7 cellular contexts compared by ENCODE assay signal in the genomic region with DNA sequence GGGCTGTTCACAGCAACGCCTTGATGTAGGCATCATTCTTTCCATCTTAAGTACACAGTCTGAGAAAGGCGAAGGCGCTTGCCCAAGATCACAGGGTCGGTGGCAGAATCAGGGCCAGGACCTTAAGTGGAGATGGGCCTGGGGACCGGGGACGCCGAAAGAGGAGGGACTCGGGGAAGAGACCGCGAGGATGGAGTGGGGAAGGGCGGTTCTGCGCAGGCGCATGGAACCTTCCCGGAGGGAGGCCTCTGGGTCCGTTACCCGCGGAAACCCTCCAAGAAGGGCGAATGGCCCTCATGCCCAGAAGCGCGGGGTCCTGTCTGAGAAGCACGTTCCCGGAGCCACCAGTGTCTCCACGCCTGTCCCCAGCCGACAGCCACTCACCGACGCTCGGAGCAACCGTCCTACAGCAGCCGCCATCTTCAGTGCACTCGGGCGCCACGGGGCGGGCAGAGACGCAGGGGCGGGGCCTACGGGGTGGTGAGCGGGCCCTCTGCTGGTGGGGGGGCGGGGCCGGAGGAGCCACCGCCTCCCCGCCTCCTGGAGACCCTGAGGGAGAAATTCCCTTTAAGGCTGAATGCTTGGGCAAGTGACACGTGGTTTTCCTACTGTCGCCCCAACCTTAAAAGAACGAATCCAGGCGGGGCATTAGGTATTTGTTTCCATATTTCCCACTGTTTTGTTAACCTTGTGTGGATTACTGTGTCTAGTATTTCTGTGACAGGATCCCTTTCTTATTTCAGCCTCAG. TPM values are rescaled to one million over a fixed set of nuclear protein-coding genes. Genes with fewer than 3 reads are reported as not detected.
A peak's percentile ranks its signal among the peaks of the same experiment; 100 is the strongest.
DNase-seq lines count a peak whose midpoint lies in the region; ATAC-seq and TF ChIP-seq lines count a peak whose summit lies in the region.

Gene PRDX3 (minus strand): TSS at position 442 of the 749 bp plus-strand sequence. CDS start 22 bp downstream, at position 420.

- peaks cover 0 to 7% of the 10 kb centered on the region in 2 donors for H3K4me1 ChIP-seq in ascending aorta

- DNase-seq in NCI-H187 treated with DMSO at 0.1 percent for 48 hours (lab: John Stamatoyannopoulos, UW) (peak; percentile 38), ascending aorta (ENCODE audit: low spot score in 2 of 2) (peak; percentile 72 to 95), hepatic stellate cell (ENCODE audit: low spot score) (peak; percentile 87), retinal pigment epithelial cell (ENCODE audit: low read depth) (peak; percentile 59)

- ATAC-seq in GM18499 (IDR thresholded peaks at IDR 0.05; ENCODE audit: insufficient read depth, unreplicated experiment), result peak; percentile 58
- ATAC-seq in HG02943 (IDR thresholded peaks at IDR 0.05; ENCODE audit: low read depth, unreplicated experiment), result peak; percentile 88

- intact Hi-C loops in T-helper 2 cell treated with Interferon-gamma antibody and Interleukin-4, amounts not matched to agents 100 ng/mL and 5 ng/mL, for 36 hours (cut with micrococcal nuclease), result loop anchor here (1.0 to 10.0 kb wide), 11 partner anchors 13 to 694 kb away; partner anchors contain the start of genes BAG3, DENND10, EIF3A and GRK5
- intact Hi-C loops in ascending aorta (cut with DNase I), result loop anchor here (2.0 to 10.0 kb wide), 5 partner anchors 364 to 716 kb away; partner anchors contain the start of genes BAG3, RGS10, SEC23IP and TIAL1

- H3K9me3 ChIP-seq in ascending aorta, result no peaks in the 10 kb centered on the region

- H3K27me3 ChIP-seq in ascending aorta, result no peaks in the 10 kb centered on the region

- TF ChIP-seq CTCF in ascending aorta (IDR thresholded peaks at IDR 0.05), result peak in 2 of 3 experiments; percentile 13 to 19
- peak; percentile 4 for TF ChIP-seq CTCF in retinal pigment epithelial cell (conservative IDR thresholded peaks at IDR 0.05; ENCODE audit: low read depth, low read length)

- peak within 1 kb of the TSS; percentile 72 to 91 for H3K27ac ChIP-seq in ascending aorta

- peaks cover 5 to 6% of the 10 kb centered on the region in 2 donors for H3K36me3 ChIP-seq in ascending aorta

- H3K4me3 ChIP-seq in ascending aorta (peak within 1 kb of the TSS; percentile 66 to 81), retinal pigment epithelial cell (ENCODE audit: low read length) (peak within 1 kb of the TSS; percentile 96)

RNA-seq across cellular contexts. Expression of gene PRDX3, which starts in this region (rescaled TPM):
- 132 and 139 TPM in 2 replicates for total RNA-seq in T-helper 2 cell treated with Interferon-gamma antibody and Interleukin-4, amounts not matched to agents 100 ng/mL and 5 ng/mL, for 36 hours
- total RNA-seq in ascending aorta, result 34.9 TPM

Comparison
In these comparisons a context has a peak if more than half of its experiments do, and no peak if none do; other contexts are left out.
1. Peak in every context shown above with its lines: DNase-seq, ATAC-seq, H3K4me3 ChIP-seq and H3K27ac ChIP-seq.